In the genomic region with DNA sequence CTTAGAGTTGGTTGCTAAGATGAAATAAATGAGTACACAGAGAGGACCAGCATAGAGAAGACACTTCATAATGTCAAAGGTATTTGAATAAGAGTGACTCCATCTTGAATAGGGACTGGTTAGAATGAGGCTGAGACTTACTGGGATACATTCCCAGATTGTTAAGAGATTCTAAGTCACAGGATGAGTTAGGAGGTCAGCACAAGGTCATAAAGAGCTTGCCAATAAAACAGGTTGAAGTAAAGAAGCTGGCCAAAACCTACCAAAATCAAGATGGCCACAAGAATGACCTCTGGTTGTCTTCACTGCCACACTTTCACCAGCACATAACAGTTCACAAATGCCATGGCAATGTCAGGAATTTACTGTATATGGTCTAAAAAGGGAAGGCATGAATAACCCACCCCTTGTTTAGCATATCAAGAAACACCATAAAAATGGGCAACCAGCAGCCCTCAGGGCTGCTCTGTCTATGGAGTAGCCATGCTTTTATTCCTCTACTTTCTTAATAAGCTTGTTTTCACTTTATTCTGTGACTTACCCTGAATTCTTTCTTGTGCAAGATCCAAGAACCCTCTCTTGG, we compare ENCODE assay signal across 24 cellular contexts. TPM values are rescaled to one million over a fixed set of nuclear protein-coding genes. Genes with fewer than 3 reads are reported as not detected.
"Had no signal": no experiment of that assay in that cellular context is flagged by ENCODE, and none has a peak within 500 bp of the region (broad histone marks: within the 10 kb centered on the region; RNA-seq: fewer than 3 reads in every experiment).

No MANE protein-coding gene starts in this region.

- ATAC-seq: activated CD8-positive, alpha-beta T cell treated with anti-CD3 and anti-CD28 coated beads for 36 hours; esophagus mucosa; naive thymus-derived CD4-positive, alpha-beta T cell; right cardiac atrium; T-cell had no signal

- H3K27ac Mint-ChIP-seq: activated CD8-positive, alpha-beta T cell treated with anti-CD3 and anti-CD28 coated beads for 36 hours; activated naive CD4-positive, alpha-beta T cell treated with anti-CD3 and anti-CD28 coated beads, Interleukin-2, amount 50 U/mL, for 24 hours; naive thymus-derived CD4-positive, alpha-beta T cell; T-cell had no signal

- H3K36me3 ChIP-seq: adrenal gland, transverse colon, WERI-Rb-1 had no signal

- H3K4me3 ChIP-seq: adrenal gland, mucosa of descending colon, transverse colon had no signal

- H3K4me1 ChIP-seq: adrenal gland had no signal

- DNase-seq: activated CD4-positive, alpha-beta T cell treated with anti-CD3 and anti-CD28 coated beads for 4 hours; activated CD8-positive, alpha-beta T cell treated with anti-CD3 and anti-CD28 coated beads for 36 hours; activated effector memory CD4-positive, alpha-beta T cell treated with anti-CD3 and anti-CD28 coated beads, Interleukin-2, amount 50 U/mL, for 16 hours; activated T-cell treated with anti-CD3 and anti-CD28 coated beads, Interleukin-2, amount 50 U/mL, for 48 hours; adrenal gland; caudate nucleus; islet precursor cell; mucosa of descending colon; naive thymus-derived CD4-positive, alpha-beta T cell; right cardiac atrium; small intestine; stimulated activated CD4-positive, alpha-beta T cell treated with anti-CD3 and anti-CD28 coated beads, Interleukin-4, amount 100 ng/mL, for 4 hours; stimulated activated CD8-positive, alpha-beta memory T cell treated with anti-CD3 and anti-CD28 coated beads, Interleukin-4, amount 100 ng/mL, for 48 hours; stimulated activated naive CD4-positive, alpha-beta T cell treated with Interleukin-2 at 50 U/mL for 16 hours; substantia nigra; T-cell; T1000; transverse colon; WERI-Rb-1 had no signal

- H3K9me3 ChIP-seq: adrenal gland, mucosa of descending colon, transverse colon had no signal

- H3K36me3 Mint-ChIP-seq: activated naive CD4-positive, alpha-beta T cell treated with anti-CD3 and anti-CD28 coated beads, Interleukin-2, amount 50 U/mL, for 24 hours; naive thymus-derived CD4-positive, alpha-beta T cell; T-cell had no signal

- H3K9me3 Mint-ChIP-seq: activated CD8-positive, alpha-beta T cell treated with anti-CD3 and anti-CD28 coated beads for 36 hours; activated naive CD4-positive, alpha-beta T cell treated with anti-CD3 and anti-CD28 coated beads, Interleukin-2, amount 50 U/mL, for 24 hours; T-cell had no signal

- H3K4me3 Mint-ChIP-seq: activated CD8-positive, alpha-beta T cell treated with anti-CD3 and anti-CD28 coated beads for 36 hours; activated naive CD4-positive, alpha-beta T cell treated with anti-CD3 and anti-CD28 coated beads, Interleukin-2, amount 50 U/mL, for 24 hours; naive thymus-derived CD4-positive, alpha-beta T cell; T-cell had no signal

- FAIRE-seq: colon, small intestine had no signal

- H3K27me3 ChIP-seq: adrenal gland, transverse colon had no signal

- H3K27ac ChIP-seq: adrenal gland, WERI-Rb-1 had no signal

RNA-seq across cellular contexts. Expression of gene SERPINA2, which starts 30.2 kb away (rescaled TPM):
- total RNA-seq: activated CD8-positive, alpha-beta T cell treated with anti-CD3 and anti-CD28 coated beads for 36 hours; adrenal gland; esophagus mucosa; left lobe of liver; mucosa of descending colon; naive thymus-derived CD4-positive, alpha-beta T cell; posterior vena cava; right cardiac atrium; T-cell; transverse colon had no signal

RNA-seq across cellular contexts. Expression of gene SERPINA11, which starts 55.9 kb away (rescaled TPM):
- total RNA-seq: activated CD8-positive, alpha-beta T cell treated with anti-CD3 and anti-CD28 coated beads for 36 hours; adrenal gland; mucosa of descending colon; naive thymus-derived CD4-positive, alpha-beta T cell; posterior vena cava; right cardiac atrium; T-cell had no signal
